Comparison of ENCODE assay signal across 10 cellular contexts in the genomic region with DNA sequence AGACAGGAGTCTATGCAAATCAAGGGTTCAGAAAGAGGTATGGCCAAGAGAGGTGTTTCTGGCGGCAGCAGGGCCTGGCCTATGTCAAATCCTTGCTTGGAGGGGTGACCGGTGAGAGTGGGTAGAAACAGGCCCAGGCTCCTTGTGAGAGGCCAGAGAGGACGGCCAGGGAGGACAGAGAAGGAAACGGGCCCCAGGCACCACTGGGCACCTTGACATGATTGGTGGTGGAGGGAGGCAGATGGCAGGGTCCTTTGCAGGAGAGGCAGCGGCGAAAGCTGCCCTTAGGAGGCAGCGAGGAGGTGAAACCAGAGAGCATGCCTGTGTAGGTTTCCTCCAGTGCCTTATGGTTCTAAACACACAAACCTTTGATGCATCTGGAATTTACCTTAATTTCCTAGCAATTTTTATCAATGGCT. TPM values are rescaled to one million over a fixed set of nuclear protein-coding genes. Genes with fewer than 3 reads are reported as not detected.
A peak's percentile ranks its signal among the peaks of the same experiment; 100 is the strongest.
DNase-seq lines count a peak whose midpoint lies in the region; ATAC-seq, FAIRE-seq and TF ChIP-seq lines count a peak whose summit lies in the region.
"Had no signal": no experiment of that assay in that cellular context is flagged by ENCODE, and none has a peak within 500 bp of the region (broad histone marks: within the 10 kb centered on the region; RNA-seq: fewer than 3 reads in every experiment).

No MANE protein-coding gene starts in this region.

- 63% methylated on average over 7 of the region's 7 CpGs for WGBS in SK-N-SH (ENCODE audit: low lambda C conversion rate)
- 78% methylated on average over 7 of the region's 7 CpGs for whole genome bisulfite sequencing in hepatocyte (ENCODE audit: low lambda C conversion rate, missing lambda C conversion rate)

- TF ChIP-seq CTCF in SK-N-SH (IDR thresholded peaks at IDR 0.05): peak; percentile 29
- TF ChIP-seq CTCF in hepatocyte (IDR thresholded peaks at IDR 0.05; ENCODE audit: poor library complexity): no peak
- TF ChIP-seq CTCF in foreskin fibroblast (IDR thresholded peaks at IDR 0.05; ENCODE audit: low read depth, low read length): no peak

- H3K9me2 ChIP-seq in SK-N-SH (no peaks in the 10 kb centered on the region), hepatocyte (replicated peaks; ENCODE audit: insufficient read depth) (no peaks in the 10 kb centered on the region)

- H3K4me2 ChIP-seq in SK-N-SH: peak overlapping the region; percentile 73
- H3K4me2 ChIP-seq in hepatocyte: peak overlapping the region; percentile 45

- TF ChIP-seq RAD21 in SK-N-SH (IDR thresholded peaks at IDR 0.05; ENCODE audit: low read length): peak; percentile 30; the same call in 1 of the 2 replicates

- TF ChIP-seq EP300 in SK-N-SH (IDR thresholded peaks at IDR 0.05; ENCODE audit: borderline replicate concordance in 1 of 2, low read depth in 1 of 2, low read length in 1 of 2): no peak

- no peaks in the 10 kb centered on the region for H3K9me3 ChIP-seq in SK-N-SH
- no peaks in the 10 kb centered on the region for H3K9me3 ChIP-seq in hepatocyte (ENCODE audit: low read depth)

- no peaks in the 10 kb centered on the region for H3K27me3 ChIP-seq in SK-N-SH (ENCODE audit: insufficient read depth)
- H3K27me3 ChIP-seq in hepatocyte: no peaks in the 10 kb centered on the region

- H3K27ac ChIP-seq in SK-N-SH (ENCODE audit: low read depth in 2 of 2, low read length in 1 of 2) (peak overlapping the region; percentile 81 to 96), hepatocyte (peak overlapping the region; percentile 84)

- FAIRE-seq in urothelium cell line (lab: Jason Lieb, UNC): peak; percentile 35

- H4K20me1 ChIP-seq in SK-N-SH (ENCODE audit: insufficient read depth) (no peaks in the 10 kb centered on the region), hepatocyte (ENCODE audit: insufficient read depth, poor library complexity, severe bottlenecking) (no peaks in the 10 kb centered on the region)

- CTCF ChIA-PET in SK-N-SH (lab: Yijun Ruan, JAX): interaction anchor here (0.6 to 8.0 kb wide), 6 partner anchors 11 to 398 kb away, joined by 3 to 58 read pairs (median 4); no protein-coding TSS in a partner anchor

- ATAC-seq in GM21717 (IDR thresholded peaks at IDR 0.05; ENCODE audit: unreplicated experiment): no peak
- ATAC-seq: CD8-positive, alpha-beta T cell had no signal

- H3K4me3 ChIP-seq in SK-N-SH (ENCODE audit: low read depth in 2 of 2, low read length in 1 of 2): no peak overlapping the region
- no peak overlapping the region for H3K4me3 ChIP-seq in hepatocyte
- H3K4me3 ChIP-seq in foreskin fibroblast (ENCODE audit: low read depth in 1 of 2, low read length in 2 of 2): no peak overlapping the region

- H3K79me2 ChIP-seq in SK-N-SH (ENCODE audit: insufficient read depth) (no peaks in the 10 kb centered on the region), hepatocyte (peaks cover 72% of the 10 kb centered on the region)

- peak overlapping the region; percentile 41; the same call in 1 of the 2 replicates for H3K9ac ChIP-seq in SK-N-SH

- H3K36me3 ChIP-seq in SK-N-SH (replicated peaks in 1 of 2; ENCODE audit: control insufficient read depth in 1 of 2, insufficient read depth in 2 of 2, low read length in 1 of 2) (no peaks in the 10 kb centered on the region), hepatocyte (replicated peaks; ENCODE audit: insufficient read depth, low read depth) (no peaks in the 10 kb centered on the region)

- H3K4me1 ChIP-seq in SK-N-SH (ENCODE audit: control insufficient read depth in 1 of 2, insufficient read depth in 2 of 2, low read depth in 1 of 2, low read length in 1 of 2) (peaks cover 23 to 65% of the 10 kb centered on the region in 2 experiments), hepatocyte (ENCODE audit: insufficient read depth) (peaks cover 42% of the 10 kb centered on the region)

- peaks cover 6% of the 10 kb centered on the region for H3F3A ChIP-seq in SK-N-SH (replicated peaks; ENCODE audit: insufficient read depth)

- H2AFZ ChIP-seq in SK-N-SH (ENCODE audit: low read depth) (peak overlapping the region; percentile 87), hepatocyte (no peak overlapping the region)

- POLR2A ChIA-PET in SK-N-SH (lab: Yijun Ruan, JAX): interaction anchor here (0.6 to 2.0 kb wide), 3 partner anchors 11 to 58 kb away, joined by 4 to 7 read pairs (median 5); no protein-coding TSS in a partner anchor

- peak; percentile 28 for DNase-seq in activated effector memory CD4-positive, alpha-beta T cell treated with anti-CD3 and anti-CD28 coated beads, Interleukin-2, amount 50 U/mL, for 16 hours
- DNase-seq in activated effector memory CD4-positive, alpha-beta T cell treated with Interleukin-2 at 50 U/mL for 16 hours: no peak
- DNase-seq in SK-N-SH: peak; percentile 79
- no peak for DNase-seq in hepatocyte (ENCODE audit: low spot score)
- peak; percentile 39 for DNase-seq in urothelium cell line (ENCODE audit: low spot score)
- no peak for DNase-seq in foreskin fibroblast
- DNase-seq in midbrain (lab: John Stamatoyannopoulos, UW): no peak
- DNase-seq: CD8-positive, alpha-beta T cell; stimulated activated CD4-positive, alpha-beta T cell treated with anti-CD3 and anti-CD28 coated beads, Interleukin-12 subunit alpha, Interleukin-12 subunit beta, amount 100 ng/mL, for 4 hours had no signal

TF ChIP-seq in SK-N-SH, 30 proteins besides CTCF, POLR2A, EP300 and RAD21:
- TF ChIP-seq GATA2 (CRISPR knock-in tag; IDR thresholded peaks at IDR 0.05): 0 out of 2 replicates have a peak, but pooled peaks have one; percentile 26
- TF ChIP-seq, protein P1, sequence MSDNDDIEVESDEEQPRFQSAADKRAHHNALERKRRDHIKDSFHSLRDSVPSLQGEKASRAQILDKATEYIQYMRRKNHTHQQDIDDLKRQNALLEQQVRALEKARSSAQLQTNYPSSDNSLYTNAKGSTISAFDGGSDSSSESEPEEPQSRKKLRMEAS (IDR thresholded peaks at IDR 0.05; ENCODE audit: low read depth): no peak

RNA-seq across cellular contexts. Expression of a gene that starts 6.2 kb away (rescaled TPM):
- 21.2 and 27.9 TPM in 2 replicates for polyA plus RNA-seq in SK-N-SH (2012; rRNA removed)
- 9.2 and 16.3 TPM in 2 replicates for polyA plus RNA-seq in SK-N-SH (2012; cell fraction: cytosol; rRNA removed)
- polyA plus RNA-seq in SK-N-SH (2012; cell fraction: nucleus; rRNA removed): 6.3 and 8.5 TPM in 2 replicates
- total RNA-seq in hepatocyte: 134 and 156 TPM in 2 replicates
- polyA plus RNA-seq in hepatocyte: 329 and 383 TPM in 2 replicates
- total RNA-seq: CD8-positive, alpha-beta T cell had no signal

Comparison
In these comparisons a context has a peak if more than half of its experiments do, and no peak if none do; other contexts are left out.
1. DNase-seq: peak in activated effector memory CD4-positive, alpha-beta T cell treated with anti-CD3 and anti-CD28 coated beads, Interleukin-2, amount 50 U/mL, for 16 hours (single experiment), SK-N-SH (single experiment) and urothelium cell line (single experiment); none in activated effector memory CD4-positive, alpha-beta T cell treated with Interleukin-2 at 50 U/mL for 16 hours (single experiment), hepatocyte (single experiment), foreskin fibroblast (0 of 2) and midbrain (single experiment).
2. RNA of a gene that starts 6.2 kb away (polyA plus RNA-seq): 329 to 383 TPM in hepatocyte; 6.3 to 27.9 TPM in SK-N-SH; every median in the first group is over 10 times any median in the second.